8 cellular contexts compared by ENCODE assay signal in the genomic region with DNA sequence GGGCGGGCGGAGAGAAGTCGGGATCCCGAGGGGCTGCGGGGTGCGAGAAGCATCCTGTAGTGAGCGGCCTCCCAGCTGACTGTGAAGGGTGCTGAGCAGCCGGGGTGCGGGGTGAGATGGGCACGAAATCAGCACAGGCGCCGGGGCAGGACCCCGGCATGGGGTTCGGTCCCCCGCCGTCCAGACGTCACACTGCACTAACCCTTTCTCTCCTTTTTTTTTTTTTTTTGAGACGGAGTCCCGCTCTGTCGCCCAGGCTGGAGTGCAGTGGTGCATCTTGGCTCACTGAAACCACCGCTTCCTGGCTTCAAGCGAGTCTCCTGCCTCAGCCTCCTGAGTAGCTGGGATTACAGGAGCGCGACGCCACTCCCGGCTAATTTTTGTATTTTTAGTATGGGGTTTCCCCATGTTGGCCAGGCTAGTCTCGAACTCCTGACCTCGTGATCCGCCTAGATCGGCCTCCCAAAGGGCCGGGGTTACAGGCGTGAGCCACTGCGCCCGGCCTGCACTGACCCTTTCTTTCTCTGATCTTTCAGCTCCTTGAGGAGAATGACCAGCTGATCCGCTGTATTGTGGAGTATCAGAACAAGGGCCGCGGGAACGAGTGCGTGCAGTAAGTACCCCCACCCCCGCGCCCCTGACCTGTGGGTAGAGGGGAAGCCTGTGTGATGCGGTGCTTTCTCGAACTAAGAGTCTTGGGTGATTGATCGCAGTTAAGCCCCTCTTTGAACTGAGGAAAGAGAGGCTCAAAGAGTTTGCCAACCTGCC. TPM values are rescaled to one million over a fixed set of nuclear protein-coding genes. Genes with fewer than 3 reads are reported as not detected.
DNase-seq lines count a peak whose midpoint lies in the region; ATAC-seq and TF ChIP-seq lines count a peak whose summit lies in the region.

No MANE protein-coding gene starts in this region.

- H3K36me3 ChIP-seq in stomach: peaks cover 10 to 32% (median 24%) of the 10 kb centered on the region in 4 donors

- no peaks in the 10 kb centered on the region for H3K27me3 ChIP-seq in stomach

- TF ChIP-seq CTCF in stomach (IDR thresholded peaks at IDR 0.05): no peak

- peaks cover 35% of the 10 kb centered on the region for H3K4me1 Mint-ChIP-seq in activated naive CD4-positive, alpha-beta T cell treated with anti-CD3 and anti-CD28 coated beads for 36 hours (ENCODE audit: low read depth)
- peaks cover 20% of the 10 kb centered on the region for H3K4me1 Mint-ChIP-seq in activated naive CD4-positive, alpha-beta T cell treated with anti-CD3 and anti-CD28 coated beads, Interleukin-2, amount 50 U/mL, for 24 hours
- H3K4me1 Mint-ChIP-seq in immature natural killer cell: peaks cover 19 to 43% of the 10 kb centered on the region in 2 donors

- H3K9me3 Mint-ChIP-seq in activated naive CD4-positive, alpha-beta T cell treated with anti-CD3 and anti-CD28 coated beads for 36 hours: no peaks in the 10 kb centered on the region
- no peaks in the 10 kb centered on the region for H3K9me3 Mint-ChIP-seq in activated naive CD4-positive, alpha-beta T cell treated with anti-CD3 and anti-CD28 coated beads, Interleukin-2, amount 50 U/mL, for 24 hours
- H3K9me3 Mint-ChIP-seq in immature natural killer cell: no peaks in the 10 kb centered on the region

- H3K27ac Mint-ChIP-seq in activated naive CD4-positive, alpha-beta T cell treated with anti-CD3 and anti-CD28 coated beads for 36 hours: peak overlapping the region; percentile 84
- H3K27ac Mint-ChIP-seq in activated naive CD4-positive, alpha-beta T cell treated with anti-CD3 and anti-CD28 coated beads, Interleukin-2, amount 50 U/mL, for 24 hours: peak overlapping the region; percentile 44
- H3K27ac Mint-ChIP-seq in immature natural killer cell: peak overlapping the region; percentile 80 to 98 (median 93)

- CTCF ChIA-PET in activated naive CD4-positive, alpha-beta T cell treated with anti-CD3 and anti-CD28 coated beads for 36 hours (lab: Charles Lee): interaction anchor here (0.7 to 3.5 kb wide), 5 partner anchors 10 to 45 kb away, joined by 3 to 15 read pairs (median 4); partner anchors contain the start of gene NKTR

- intact Hi-C loops in activated naive CD4-positive, alpha-beta T cell treated with anti-CD3 and anti-CD28 coated beads for 36 hours (cut with micrococcal nuclease): loop anchor here (1.0 to 2.0 kb wide), 3 partner anchors 9 to 48 kb away; partner anchors contain the start of gene NKTR
- intact Hi-C loops in stomach (cut with DNase I; ENCODE audit: low total_unique reads): no loop called here

- no peaks in the 10 kb centered on the region for H3K9me3 ChIP-seq in stomach

- H3K27me3 Mint-ChIP-seq in activated naive CD4-positive, alpha-beta T cell treated with anti-CD3 and anti-CD28 coated beads for 36 hours (ENCODE audit: low read depth): no peaks in the 10 kb centered on the region
- no peaks in the 10 kb centered on the region for H3K27me3 Mint-ChIP-seq in activated naive CD4-positive, alpha-beta T cell treated with anti-CD3 and anti-CD28 coated beads, Interleukin-2, amount 50 U/mL, for 24 hours
- H3K27me3 Mint-ChIP-seq in immature natural killer cell (ENCODE audit: low read depth in 3 of 3): peaks cover 5 to 13% (median 8%) of the 10 kb centered on the region in 3 donors

- peak overlapping the region; percentile 64 to 84 (median 72) for H3K4me3 ChIP-seq in stomach

- ATAC-seq in HG03039 (IDR thresholded peaks at IDR 0.05; ENCODE audit: unreplicated experiment) (no peak), GM19463 (IDR thresholded peaks at IDR 0.05; ENCODE audit: unreplicated experiment) (no peak)

- no peak for DNase-seq in activated naive CD4-positive, alpha-beta T cell treated with anti-CD3 and anti-CD28 coated beads for 36 hours
- no peak for DNase-seq in activated naive CD4-positive, alpha-beta T cell treated with anti-CD3 and anti-CD28 coated beads, Interleukin-2, amount 50 U/mL, for 16 hours
- DNase-seq in immature natural killer cell (no peak), stomach (no peak), NCI-H2081 treated with DMSO at 0.1 percent for 48 hours (lab: John Stamatoyannopoulos, UW) (no peak)

- no peak for TF ChIP-seq POLR2A in stomach (IDR thresholded peaks at IDR 0.05)

- no peak for TF ChIP-seq EP300 in stomach (IDR thresholded peaks at IDR 0.05)

- H3K4me3 Mint-ChIP-seq in activated naive CD4-positive, alpha-beta T cell treated with anti-CD3 and anti-CD28 coated beads for 36 hours: peak overlapping the region; percentile 96
- H3K4me3 Mint-ChIP-seq in activated naive CD4-positive, alpha-beta T cell treated with anti-CD3 and anti-CD28 coated beads, Interleukin-2, amount 50 U/mL, for 24 hours: peak overlapping the region; percentile 93
- H3K4me3 Mint-ChIP-seq in immature natural killer cell: peak overlapping the region; percentile 86 to 95 (median 93)

- H3K36me3 Mint-ChIP-seq in activated naive CD4-positive, alpha-beta T cell treated with anti-CD3 and anti-CD28 coated beads for 36 hours (ENCODE audit: low read depth): peaks cover 16% of the 10 kb centered on the region
- H3K36me3 Mint-ChIP-seq in activated naive CD4-positive, alpha-beta T cell treated with anti-CD3 and anti-CD28 coated beads, Interleukin-2, amount 50 U/mL, for 24 hours: peaks cover 7% of the 10 kb centered on the region
- H3K36me3 Mint-ChIP-seq in immature natural killer cell: peaks cover 0 to 11% (median 10%) of the 10 kb centered on the region in 3 donors

- H3K27ac ChIP-seq in stomach: peak overlapping the region; percentile 89 to 96 (median 90)

- WGBS in stomach, 5 donors: 3 to 7% (median 4%) methylated on average over 39 to 44 of the region's 44 CpGs

- peaks cover 17 to 37% (median 28%) of the 10 kb centered on the region in 4 donors for H3K4me1 ChIP-seq in stomach

RNA-seq across cellular contexts. Expression of gene SS18L2, which starts 0.5 kb away (rescaled TPM):
- 10 to 100 TPM; 38.8 to 39.1 TPM for total RNA-seq in activated naive CD4-positive, alpha-beta T cell treated with anti-CD3 and anti-CD28 coated beads for 36 hours
- polyA plus RNA-seq in immature natural killer cell (100 to 1,000 TPM; 118 to 124 (median 123) TPM), stomach (10 to 100 TPM; 31.9 to 59.7 (median 49.6) TPM)
- total RNA-seq in stomach: 10 to 100 TPM in 4 of 5 donors, 1 to 10 TPM in 1; 8.0 to 34.4 (median 27.7) TPM

RNA-seq across cellular contexts. Expression of gene NKTR, which starts 9.3 kb away (rescaled TPM):
- 10 to 100 TPM; 62.1 to 65.9 TPM for total RNA-seq in activated naive CD4-positive, alpha-beta T cell treated with anti-CD3 and anti-CD28 coated beads for 36 hours
- 10 to 100 TPM in 1 of 3 donors, 1 to 10 TPM in 2; 6.9 to 15.9 (median 7.4) TPM for polyA plus RNA-seq in immature natural killer cell
- total RNA-seq in stomach: 100 to 1,000 TPM in 4 of 5 donors, 10 to 100 TPM in 1; 76.5 to 488 (median 141) TPM
- polyA plus RNA-seq in stomach: 10 to 100 TPM in 1 of 3 donors, 1 to 10 TPM in 2; 3.8 to 20.0 (median 6.4) TPM

RNA-seq across cellular contexts. Expression of gene SEC22C, which starts 9.4 kb away (rescaled TPM):
- total RNA-seq in activated naive CD4-positive, alpha-beta T cell treated with anti-CD3 and anti-CD28 coated beads for 36 hours: 10 to 100 TPM; 41.2 to 45.9 TPM
- 10 to 100 TPM; 28.7 to 35.6 (median 30.8) TPM for polyA plus RNA-seq in immature natural killer cell
- total RNA-seq in stomach: 10 to 100 TPM in 4 of 5 donors, 1 to 10 TPM in 1; 9.8 to 64.3 (median 32.7) TPM
- polyA plus RNA-seq in stomach: 10 to 100 TPM; 15.5 to 31.5 (median 26.3) TPM
